8 cellular contexts compared by ENCODE assay signal in the genomic region with DNA sequence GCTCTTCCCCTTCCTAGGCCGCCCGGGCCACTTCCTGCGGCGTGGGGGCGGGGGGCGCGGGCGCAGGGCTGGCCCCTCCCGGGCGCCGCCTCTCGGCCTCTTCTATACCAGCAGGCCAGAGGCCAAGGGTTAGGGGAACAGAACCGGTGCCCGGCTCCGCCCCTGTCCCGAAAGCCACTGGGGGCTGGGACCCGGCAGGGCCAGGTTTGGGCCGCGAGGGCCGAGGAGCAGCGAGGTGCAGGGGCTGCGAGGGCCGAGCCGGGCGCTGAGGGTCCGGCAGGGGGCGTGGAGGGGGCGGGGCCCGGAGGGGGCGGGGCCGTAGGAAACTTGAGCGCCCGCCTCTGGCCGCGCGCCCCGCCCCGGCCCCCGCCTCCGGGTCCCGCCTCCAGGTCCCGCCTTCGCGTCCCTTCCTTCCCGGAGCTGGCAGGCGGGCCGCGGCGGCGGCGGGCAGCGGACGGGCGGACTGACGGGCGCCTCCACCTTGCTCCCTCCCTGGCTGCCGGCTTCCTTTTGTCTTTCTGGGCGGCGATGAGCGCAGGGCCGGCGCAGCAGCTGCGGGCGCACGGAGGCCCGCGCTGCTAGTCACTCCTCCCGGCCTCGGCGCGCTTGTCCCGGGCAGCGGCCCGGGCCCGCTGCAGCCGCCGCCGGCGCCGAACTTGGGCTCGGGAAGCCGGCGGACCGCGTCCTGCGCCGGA. TPM values are rescaled to one million over a fixed set of nuclear protein-coding genes. Genes with fewer than 3 reads are reported as not detected.
DNase-seq lines count a peak whose midpoint lies in the region; ATAC-seq and TF ChIP-seq lines count a peak whose summit lies in the region.

A gene (plus strand): TSS at position 426 of the 695 bp plus-strand sequence. CDS start 116,854 bp downstream, outside the sequence.

- no peak for DNase-seq in AG04450 (ENCODE audit: low read depth, low spot score)
- peak; percentile 71 for DNase-seq in NCI-H226
- peak; percentile 66 for DNase-seq in activated CD4-positive, alpha-beta T cell treated with anti-CD3 and anti-CD28 coated beads for 1 hour
- DNase-seq in choroid plexus epithelial cell (ENCODE audit: low read depth), result peak; percentile 72
- peak; percentile 71 for DNase-seq in kidney glomerular epithelial cell (lab: John Stamatoyannopoulos, UW)
- DNase-seq in stimulated activated CD4-positive, alpha-beta T cell treated with anti-CD3 and anti-CD28 coated beads, Interleukin-1b, Interleukin-23, amount 100 ng/mL, for 24 hours (ENCODE audit: low read depth in 4 of 4, low spot score in 1 of 4), result peak; percentile 50 to 79 (median 63)

- no peaks in the 10 kb centered on the region; the same call in 1 of the 2 replicates for H3K9me3 ChIP-seq in AG04450 (ENCODE audit: control insufficient read depth, insufficient read depth, low read length)

- peak within 1 kb of the TSS; percentile 47 for H3K27ac ChIP-seq in AG04450 (ENCODE audit: low read depth, low read length)

- TF ChIP-seq CTCF in AG04450 (IDR thresholded peaks at IDR 0.05; ENCODE audit: low read depth, low read length), result peak; percentile 49
- peak; percentile 33 for TF ChIP-seq CTCF in choroid plexus epithelial cell (conservative IDR thresholded peaks at IDR 0.05; ENCODE audit: low read depth, low read length)

- peak within 1 kb of the TSS; percentile 89 for H3K4me3 ChIP-seq in AG04450 (ENCODE audit: low read depth, low read length)
- peak within 1 kb of the TSS; percentile 74 for H3K4me3 ChIP-seq in choroid plexus epithelial cell (ENCODE audit: low read depth, low read length)

- H3K27me3 ChIP-seq in AG04450 (ENCODE audit: control insufficient read depth, insufficient read depth, low read length), result no peaks in the 10 kb centered on the region

- CTCF ChIA-PET in AG04450 (lab: Charles Lee), result interaction anchor here (0.5 to 1.7 kb wide), 4 partner anchors 106 to 1174 kb away, joined by 3 to 5 read pairs (median 4); no protein-coding TSS in a partner anchor

- ATAC-seq in GM18858 (IDR thresholded peaks at IDR 0.05; ENCODE audit: unreplicated experiment) (peak; percentile 66), HG03066 (IDR thresholded peaks at IDR 0.05; ENCODE audit: low read depth, unreplicated experiment) (peak; percentile 69)

- POLR2A ChIA-PET in AG04450 (lab: Yijun Ruan, JAX), result interaction anchor here (0.6 to 1.7 kb wide), 2 partner anchors 12 to 106 kb away, joined by 3 to 8 read pairs; no protein-coding TSS in a partner anchor

RNA-seq across cellular contexts. Expression of the gene that starts here (rescaled TPM):
- polyA plus RNA-seq in AG04450 (2011; rRNA removed), result 14.4 and 19.7 TPM in 2 replicates
- polyA minus RNA-seq in AG04450 (2011; rRNA and poly(A)+ RNA removed), result 8.5 and 13.4 TPM in 2 replicates
